8 cellular contexts compared by ENCODE assay signal in genomic region chr14:101657372-101657771, GRCh38.
"Had no signal": no experiment of that assay in that cellular context is flagged by ENCODE, and none has a peak within 500 bp of the region (broad histone marks: within the 10 kb centered on the region; RNA-seq: fewer than 3 reads in every experiment).

No MANE protein-coding gene starts in this region.

- H2AFZ ChIP-seq: GM23338 had no signal

- H3K4me2 ChIP-seq: GM23338 had no signal

- FAIRE-seq: H1, H54, HTR-8/SVneo had no signal

- ATAC-seq: GM23338 had no signal

- H3K4me3 ChIP-seq: GM23338 had no signal

- DNase-seq: H9, HCEC 1CT, IMR-90, KBM-7 had no signal
